In the genomic region with DNA sequence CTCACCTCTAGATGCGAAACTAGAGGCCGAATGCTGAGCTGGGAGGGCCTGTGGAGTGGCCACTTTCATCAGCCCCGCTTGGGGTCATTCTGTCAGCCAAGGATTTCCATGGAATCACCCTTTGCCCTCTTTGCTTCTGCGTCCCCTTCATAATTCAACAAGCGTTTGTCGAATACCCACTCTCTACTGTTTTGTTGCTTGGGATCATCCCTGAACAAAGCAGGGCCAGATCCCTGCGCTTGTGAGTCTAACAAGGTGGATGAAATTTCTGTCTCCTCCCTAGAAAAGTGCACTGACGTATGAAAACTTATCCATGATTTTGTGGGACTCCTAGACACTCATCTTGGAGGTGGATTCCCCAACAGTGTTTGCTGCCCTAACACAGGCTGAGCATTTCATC, we compare ENCODE assay signal across 19 cellular contexts. TPM values are rescaled to one million over a fixed set of nuclear protein-coding genes. Genes with fewer than 3 reads are reported as not detected.
DNase-seq lines count a peak whose midpoint lies in the region; ATAC-seq, FAIRE-seq and TF ChIP-seq lines count a peak whose summit lies in the region.
"Had no signal": no experiment of that assay in that cellular context is flagged by ENCODE, and none has a peak within 500 bp of the region (broad histone marks: within the 10 kb centered on the region; RNA-seq: fewer than 3 reads in every experiment).

No MANE protein-coding gene starts in this region.

- H3K4ac ChIP-seq in IMR-90 (ENCODE audit: low read depth, low read length) = no peak overlapping the region

- H3K9ac ChIP-seq in IMR-90 (ENCODE audit: low read depth, low read length) (no peak overlapping the region), K562 (ENCODE audit: insufficient read depth in 1 of 2, low read depth in 2 of 2, low read length in 2 of 2) (no peak overlapping the region)

- H2BK5ac ChIP-seq in IMR-90 (ENCODE audit: low read depth, low read length, poor library complexity, severe bottlenecking) = no peak overlapping the region

- no peaks in the 10 kb centered on the region for H3K79me2 ChIP-seq in K562 (ENCODE audit: control insufficient read depth, insufficient read depth, low read length)

- no peak overlapping the region for H3K4me3 Mint-ChIP-seq in activated CD4-positive, alpha-beta memory T cell treated with anti-CD3 and anti-CD28 coated beads, Interleukin-2, amount 10 ng/mL, durations not matched to agents 7 days and 5 days
- no peak overlapping the region for H3K4me3 Mint-ChIP-seq in activated CD4-positive, alpha-beta memory T cell treated with anti-CD3 and anti-CD28 coated beads for 36 hours
- H3K4me3 Mint-ChIP-seq: GM23338 had no signal

- no peak overlapping the region for H3K18ac ChIP-seq in IMR-90 (ENCODE audit: low read depth, low read length)

- no peak for DNase-seq in activated CD4-positive, alpha-beta memory T cell treated with anti-CD3 and anti-CD28 coated beads, Interleukin-2, amount 10 ng/mL, durations not matched to agents 7 days and 5 days
- no peak for DNase-seq in activated CD4-positive, alpha-beta memory T cell treated with anti-CD3 and anti-CD28 coated beads for 36 hours
- DNase-seq in IMR-90 = no peak
- no peak for DNase-seq in K562 (ENCODE audit: extremely low read depth in 1 of 4, low spot score in 3 of 4)
- DNase-seq in NCI-H2107 treated with DMSO at 0.1 percent for 48 hours (lab: John Stamatoyannopoulos, UW; ENCODE audit: unreplicated experiment) = no peak
- DNase-seq in MG63 = no peak
- DNase-seq in activated naive CD4-positive, alpha-beta T cell treated with anti-CD3 and anti-CD28 coated beads, Interleukin-2, amount 50 U/mL, for 16 hours = no peak
- DNase-seq: mucosa of descending colon; NCI-H446 treated with DMSO at 0.1 percent for 48 hours; stimulated activated naive CD8-positive, alpha-beta T cell treated with anti-CD3 and anti-CD28 coated beads, Interleukin-15, Interleukin-2, amounts not matched to agents 100 U/mL and 50 U/mL, for 24 hours had no signal

- H4K8ac ChIP-seq in IMR-90 (ENCODE audit: low read depth in 2 of 2, low read length in 2 of 2) = no peak overlapping the region

- H3K27ac ChIP-seq in IMR-90 (ENCODE audit: insufficient read depth, low read length) (no peak overlapping the region), K562 (ENCODE audit: extremely low read depth, low read depth, low read length) (no peak overlapping the region), neutrophil (peak overlapping the region; percentile 84)
- H3K27ac ChIP-seq: SJSA1 had no signal

- H3K4me3 ChIP-seq in IMR-90 (ENCODE audit: insufficient read depth, low read depth, low read length) (no peak overlapping the region), K562 (no peak overlapping the region), neutrophil (ENCODE audit: low read depth in 1 of 2, low read length in 1 of 2) (no peak overlapping the region), MG63 (no peak overlapping the region)
- H3K4me3 ChIP-seq: GM12878, GM23338, mucosa of descending colon, SJSA1 had no signal

- intact Hi-C loops in activated CD4-positive, alpha-beta memory T cell treated with anti-CD3 and anti-CD28 coated beads for 36 hours (cut with micrococcal nuclease) = loop anchor here (5.0 kb wide), 1 partner anchor 56 kb away; no protein-coding TSS in a partner anchor
- intact Hi-C loops in IMR-90 (cut with micrococcal nuclease) (no loop called here), K562 (cut with micrococcal nuclease) (loop anchor here (1.0 kb wide), 1 partner anchor 14 kb away; no protein-coding TSS in a partner anchor)

- no peaks in the 10 kb centered on the region for H3K36me3 ChIP-seq in IMR-90 (ENCODE audit: control insufficient read depth, insufficient read depth, low read length)
- H3K36me3 ChIP-seq in K562 (ENCODE audit: control insufficient read depth, insufficient read depth, low read length) = no peaks in the 10 kb centered on the region
- H3K36me3 ChIP-seq in neutrophil = no peaks in the 10 kb centered on the region
- H3K36me3 ChIP-seq in MG63 = no peaks in the 10 kb centered on the region
- H3K36me3 ChIP-seq: SJSA1 had no signal

- no peak overlapping the region for H4K91ac ChIP-seq in IMR-90 (ENCODE audit: insufficient read depth, low read depth, low read length)

- no peaks in the 10 kb centered on the region for H4K20me1 ChIP-seq in IMR-90 (ENCODE audit: insufficient read depth, low read length)
- H4K20me1 ChIP-seq in K562 (replicated peaks; ENCODE audit: control insufficient read depth, insufficient read depth, low read length) = no peaks in the 10 kb centered on the region; the same call in 1 of the 2 replicates

- no peak for FAIRE-seq in K562 (lab: Jason Lieb, UNC)
- FAIRE-seq: GM12878, urothelium cell line had no signal

- POLR2A ChIA-PET in activated CD4-positive, alpha-beta memory T cell treated with anti-CD3 and anti-CD28 coated beads, Interleukin-2, amount 10 ng/mL, durations not matched to agents 7 days and 5 days (lab: Charles Lee) = interaction anchor here (0.8 to 8.9 kb wide), 5 partner anchors 11 to 78 kb away, joined by 3 to 67 read pairs (median 4); a partner anchor contains a TSS
- POLR2A ChIA-PET in activated CD4-positive, alpha-beta memory T cell treated with anti-CD3 and anti-CD28 coated beads for 36 hours (lab: Charles Lee) = no interaction called here
- POLR2A ChIA-PET in IMR-90 (lab: Charles Lee; ENCODE audit: unreplicated experiment) = no interaction called here
- POLR2A ChIA-PET in K562 (lab: Yijun Ruan, JAX) = interaction anchor here (0.6 kb wide), 1 partner anchor 571 kb away, joined by 3 read pairs; no protein-coding TSS in a partner anchor

- H3K14ac ChIP-seq in IMR-90 (replicated peaks; ENCODE audit: low read depth, low read length) = no peak overlapping the region

- H3K9me1 ChIP-seq in IMR-90 (ENCODE audit: insufficient read depth, low read length) (peaks cover 5% of the 10 kb centered on the region; the same call in 1 of the 2 replicates), K562 (ENCODE audit: control insufficient read depth, insufficient read depth, low read length) (no peaks in the 10 kb centered on the region)

- TF ChIP-seq POLR2A in IMR-90 (IDR thresholded peaks at IDR 0.05; ENCODE audit: low read depth, low read length) (no peak), K562 (conservative IDR thresholded peaks at IDR 0.05) (no peak)

- no TSS peak for BruUV-seq in IMR-90 (replicated peaks; lab: Mats Ljungman, UMichigan)
- no TSS peak for BruUV-seq in K562 (replicated peaks; lab: Mats Ljungman, UMichigan)

- H3K9me3 Mint-ChIP-seq in activated CD4-positive, alpha-beta memory T cell treated with anti-CD3 and anti-CD28 coated beads, Interleukin-2, amount 10 ng/mL, durations not matched to agents 7 days and 5 days = no peaks in the 10 kb centered on the region
- no peaks in the 10 kb centered on the region for H3K9me3 Mint-ChIP-seq in activated CD4-positive, alpha-beta memory T cell treated with anti-CD3 and anti-CD28 coated beads for 36 hours
- H3K9me3 Mint-ChIP-seq: activated T-helper 2 cell treated with anti-CD3 and anti-CD28 coated beads, Interferon-gamma antibody, Interleukin-2, Interleukin-4, amounts not matched to agents 10 μg/mL and 5 μg/mL and 100 μg/mL, durations not matched to agents 14 hours and 24 hours and 36 hours; GM23338 had no signal

- CTCF ChIA-PET in activated CD4-positive, alpha-beta memory T cell treated with anti-CD3 and anti-CD28 coated beads, Interleukin-2, amount 10 ng/mL, durations not matched to agents 7 days and 5 days (lab: Charles Lee) = no interaction called here
- CTCF ChIA-PET in activated CD4-positive, alpha-beta memory T cell treated with anti-CD3 and anti-CD28 coated beads for 36 hours (lab: Charles Lee) = interaction anchor here (1.5 to 2.0 kb wide), 2 partner anchors 8 to 90 kb away, joined by 4 to 5 read pairs; no protein-coding TSS in a partner anchor
- CTCF ChIA-PET in IMR-90 (lab: Yijun Ruan, JAX) (interaction anchor here (0.9 kb wide), 1 partner anchor 10 kb away, joined by 4 read pairs; no protein-coding TSS in a partner anchor), K562 (lab: Yijun Ruan, JAX; ENCODE audit: low intra/inter-chr PET ratio) (no interaction called here)

- peaks cover 50% of the 10 kb centered on the region for H3K4me1 Mint-ChIP-seq in activated CD4-positive, alpha-beta memory T cell treated with anti-CD3 and anti-CD28 coated beads, Interleukin-2, amount 10 ng/mL, durations not matched to agents 7 days and 5 days
- H3K4me1 Mint-ChIP-seq in activated CD4-positive, alpha-beta memory T cell treated with anti-CD3 and anti-CD28 coated beads for 36 hours (ENCODE audit: low read depth) = peaks cover 40% of the 10 kb centered on the region

- H2AK9ac ChIP-seq in IMR-90 (replicated peaks; ENCODE audit: low read depth, low read length, poor library complexity) = peak overlapping the region; percentile 13

- H3K56ac ChIP-seq in IMR-90 (ENCODE audit: extremely low read depth, insufficient read depth, low read length) = no peak overlapping the region

- dilution Hi-C loops in IMR-90 (cut with HindIII; ENCODE audit: low sequenced_read_pairs, unreplicated experiment) = no loop called here

- H2BK15ac ChIP-seq in IMR-90 (ENCODE audit: low read depth, low read length) = no peak overlapping the region

- H2BK120ac ChIP-seq in IMR-90 (ENCODE audit: low read depth, low read length) = no peak overlapping the region

- H2AFZ ChIP-seq in IMR-90 (replicated peaks; ENCODE audit: low read length, poor library complexity) (no peak overlapping the region), K562 (ENCODE audit: low read depth, low read length) (no peak overlapping the region)
- H2AFZ ChIP-seq: GM23338 had no signal

- H3K23ac ChIP-seq in IMR-90 (ENCODE audit: low read depth, low read length) = no peak overlapping the region

- H2AK5ac ChIP-seq in IMR-90 (ENCODE audit: low read depth, low read length) = no peak overlapping the region

- no peak overlapping the region for H4K5ac ChIP-seq in IMR-90 (ENCODE audit: low read depth, low read length)

- no peak overlapping the region for H3K4me2 ChIP-seq in IMR-90 (ENCODE audit: low read depth, low read length)
- no peak overlapping the region for H3K4me2 ChIP-seq in K562 (ENCODE audit: insufficient read depth, low read length)
- H3K4me2 ChIP-seq: GM23338 had no signal

- in situ Hi-C loops in IMR-90 (cut with MboI; ENCODE audit: low sequenced_read_pairs) (loop anchor here (10.0 kb wide), 1 partner anchor 183 kb away; no protein-coding TSS in a partner anchor), K562 (cut with MboI) (loop anchor here (10.0 kb wide), 1 partner anchor 277 kb away; a partner anchor contains a TSS)

- H3K27ac Mint-ChIP-seq in activated CD4-positive, alpha-beta memory T cell treated with anti-CD3 and anti-CD28 coated beads, Interleukin-2, amount 10 ng/mL, durations not matched to agents 7 days and 5 days = peak overlapping the region; percentile 92
- H3K27ac Mint-ChIP-seq in activated CD4-positive, alpha-beta memory T cell treated with anti-CD3 and anti-CD28 coated beads for 36 hours = no peak overlapping the region
- H3K27ac Mint-ChIP-seq: activated T-helper 2 cell treated with anti-CD3 and anti-CD28 coated beads, Interferon-gamma antibody, Interleukin-2, Interleukin-4, amounts not matched to agents 10 μg/mL and 5 μg/mL and 100 μg/mL, durations not matched to agents 14 hours and 24 hours and 36 hours; GM23338 had no signal

- H3K4me1 ChIP-seq in IMR-90 (ENCODE audit: control insufficient read depth, insufficient read depth, low read length) (no peaks in the 10 kb centered on the region; the same call in 1 of the 2 replicates), K562 (replicated peaks in 1 of 2; ENCODE audit: control insufficient read depth in 2 of 2, insufficient read depth in 2 of 2, low read length in 2 of 2) (peaks cover 2 to 7% of the 10 kb centered on the region in 2 experiments; a peak in 2 of 5 replicates), neutrophil (ENCODE audit: control insufficient read depth in 1 of 2, insufficient read depth in 1 of 2, low read depth in 1 of 2, low read length in 1 of 2) (peaks cover 63 to 71% of the 10 kb centered on the region in 2 experiments)

- no peak for TF ChIP-seq EP300 in K562 (IDR thresholded peaks at IDR 0.05; ENCODE audit: low read length)

- no peaks in the 10 kb centered on the region for H3K79me1 ChIP-seq in IMR-90 (ENCODE audit: low read depth in 1 of 2, low read length in 2 of 2)

- ATAC-seq in IMR-90 (ENCODE audit: low read depth) = no peak
- no peak for ATAC-seq in K562
- ATAC-seq: mucosa of descending colon had no signal

- no peaks in the 10 kb centered on the region for H3K36me3 Mint-ChIP-seq in activated CD4-positive, alpha-beta memory T cell treated with anti-CD3 and anti-CD28 coated beads, Interleukin-2, amount 10 ng/mL, durations not matched to agents 7 days and 5 days (ENCODE audit: low read depth)
- no peaks in the 10 kb centered on the region for H3K36me3 Mint-ChIP-seq in activated CD4-positive, alpha-beta memory T cell treated with anti-CD3 and anti-CD28 coated beads for 36 hours

- 100% methylated on average over 1 of the region's 8 CpGs; no CpG with 5 or more reads in 1 of the 2 experiments for WGBS in IMR-90 (ENCODE audit: extremely low coverage in 2 of 2, insufficient read length in 1 of 2), 2 experiments
- 37% methylated on average over 8 of the region's 8 CpGs for WGBS in K562 (ENCODE audit: insufficient coverage, low coverage, missing lambda C conversion rate)

- no peak for TF ChIP-seq RAD21 in IMR-90 (IDR thresholded peaks at IDR 0.05; ENCODE audit: low read length)
- no peak for TF ChIP-seq RAD21 in K562 (CRISPR knock-in tag; conservative IDR thresholded peaks at IDR 0.05 in 1 of 2, IDR thresholded peaks at IDR 0.05 in 1 of 2)

- no peaks in the 10 kb centered on the region for H3K27me3 ChIP-seq in IMR-90 (ENCODE audit: control insufficient read depth, insufficient read depth, low read length)
- H3K27me3 ChIP-seq in K562 (ENCODE audit: control insufficient read depth in 2 of 2, insufficient read depth in 2 of 2, low read length in 2 of 2) = peaks cover 0 to 13% of the 10 kb centered on the region in 2 experiments; a peak in 3 of 5 replicates
- no peaks in the 10 kb centered on the region for H3K27me3 ChIP-seq in neutrophil
- H3K27me3 ChIP-seq in MG63 = no peaks in the 10 kb centered on the region
- H3K27me3 ChIP-seq: SJSA1 had no signal

- H3K9me3 ChIP-seq in IMR-90 (ENCODE audit: control insufficient read depth, insufficient read depth, low read length) (no peaks in the 10 kb centered on the region), K562 (replicated peaks; ENCODE audit: control insufficient read depth, insufficient read depth, low read depth, low read length) (no peaks in the 10 kb centered on the region), neutrophil (no peaks in the 10 kb centered on the region), MG63 (no peaks in the 10 kb centered on the region)
- H3K9me3 ChIP-seq: mucosa of descending colon, SJSA1 had no signal

- H2BK20ac ChIP-seq in IMR-90 (ENCODE audit: low read depth, low read length) = no peak overlapping the region

- no peak for TF ChIP-seq CTCF in IMR-90 (conservative IDR thresholded peaks at IDR 0.05; ENCODE audit: low read depth, low read length)
- no peak for TF ChIP-seq CTCF in K562 (IDR thresholded peaks at IDR 0.05 in 2 of 3, conservative IDR thresholded peaks at IDR 0.05 in 1 of 3; ENCODE audit: insufficient read depth in 2 of 3, low read depth in 1 of 3, low read length in 3 of 3)
- TF ChIP-seq CTCF in neutrophil (IDR thresholded peaks at IDR 0.05) = no peak

- H3K27me3 Mint-ChIP-seq in activated CD4-positive, alpha-beta memory T cell treated with anti-CD3 and anti-CD28 coated beads, Interleukin-2, amount 10 ng/mL, durations not matched to agents 7 days and 5 days = no peaks in the 10 kb centered on the region
- H3K27me3 Mint-ChIP-seq in activated CD4-positive, alpha-beta memory T cell treated with anti-CD3 and anti-CD28 coated beads for 36 hours = no peaks in the 10 kb centered on the region
- H3K27me3 Mint-ChIP-seq: progenitor cell of endocrine pancreas had no signal

RNA-seq across cellular contexts. Expression of a gene that starts 3.3 kb away (rescaled TPM):
- not detected for total RNA-seq in activated CD4-positive, alpha-beta memory T cell treated with anti-CD3 and anti-CD28 coated beads, Interleukin-2, amount 10 ng/mL, durations not matched to agents 7 days and 5 days
- total RNA-seq in activated CD4-positive, alpha-beta memory T cell treated with anti-CD3 and anti-CD28 coated beads for 36 hours = not detected
- not detected in 2 replicates for total RNA-seq in IMR-90 (2012; rRNA removed)
- not detected in 2 replicates for polyA plus RNA-seq in IMR-90 (2012; rRNA removed)
- polyA plus RNA-seq in IMR-90 (2012; cell fraction: cytosol; rRNA removed) = not detected in 2 replicates
- polyA plus RNA-seq in IMR-90 (2012; cell fraction: nucleus; rRNA removed; ENCODE audit: low replicate concordance) = not detected in 2 replicates
- not detected in 2 replicates for total RNA-seq in K562 (2011; cell fraction: chromatin; rRNA removed; ENCODE audit: low replicate concordance)
- not detected in 2 replicates for total RNA-seq in K562 (2011; cell fraction: nucleolus; rRNA removed)
- not detected in 2 replicates for total RNA-seq in K562 (2011; cell fraction: nucleoplasm; rRNA removed)
- not detected in 2 replicates for total RNA-seq in K562 (2014; rRNA removed)
- total RNA-seq in K562 (2014; rRNA removed; fragmentation: Illumina TruSeq; extraction: Trizol) = not detected in 2 replicates
- not detected in 2 replicates for total RNA-seq in K562 (2015; rRNA removed; fragmentation: Illumina TruSeq; extraction: Trizol)
- not detected in 2 replicates for total RNA-seq in K562 (2021)
- polyA plus RNA-seq in K562 (2011; rRNA removed) = not detected in 2 replicates
- polyA plus RNA-seq in K562 (2011; cell fraction: cytosol; rRNA removed) = not detected in 2 replicates
- 0.04 TPM in 1 of 2 replicates, not detected in the other for polyA plus RNA-seq in K562 (2011; cell fraction: nucleus; rRNA removed)
- 0.01 TPM in 1 of 2 replicates, not detected in the other for polyA plus RNA-seq in K562 (2012)
- polyA plus RNA-seq in K562 (2014; fragmentation: Illumina TruSeq; extraction: Trizol) = not detected in 2 replicates
- polyA plus RNA-seq in K562 (2014; fragmentation: Nextera tagmentation; extraction: Ambion mirVana) = not detected
- polyA plus RNA-seq in K562 (2014; rRNA removed) = not detected in 2 replicates
- not detected in 2 replicates for polyA minus RNA-seq in K562 (2011; rRNA and poly(A)+ RNA removed)
- 0.95 and 1.3 TPM in 2 replicates for polyA minus RNA-seq in K562 (2011; cell fraction: cytosol; rRNA and poly(A)+ RNA removed)
- polyA minus RNA-seq in K562 (2011; cell fraction: nucleus; rRNA and poly(A)+ RNA removed) = 0.13 TPM in 1 of 2 replicates, not detected in the other
- not detected in 2 replicates for total RNA-seq in MG63 (2014; rRNA removed; shearing (Covaris generic); ENCODE audit: low replicate concordance)
- total RNA-seq: A673; activated T-helper 2 cell treated with anti-CD3 and anti-CD28 coated beads, Interferon-gamma antibody, Interleukin-2, Interleukin-4, amounts not matched to agents 10 μg/mL and 5 μg/mL and 100 μg/mL, durations not matched to agents 14 hours and 24 hours and 36 hours; chondrocyte; GM23338; mucosa of descending colon; progenitor cell of endocrine pancreas; SJSA1 had no signal
- polyA plus RNA-seq: GM23338 had no signal

Comparison
In these comparisons a context has a peak if more than half of its experiments do, and no peak if none do; other contexts are left out.
1. CTCF ChIA-PET loops: an anchor here in activated CD4-positive, alpha-beta memory T cell treated with anti-CD3 and anti-CD28 coated beads for 36 hours (1.5 to 2.0 kb wide) and IMR-90 (0.9 kb wide); none called in activated CD4-positive, alpha-beta memory T cell treated with anti-CD3 and anti-CD28 coated beads, Interleukin-2, amount 10 ng/mL, durations not matched to agents 7 days and 5 days and K562.
2. POLR2A ChIA-PET loops: an anchor here in activated CD4-positive, alpha-beta memory T cell treated with anti-CD3 and anti-CD28 coated beads, Interleukin-2, amount 10 ng/mL, durations not matched to agents 7 days and 5 days (0.8 to 8.9 kb wide) and K562 (0.6 kb wide); none called in activated CD4-positive, alpha-beta memory T cell treated with anti-CD3 and anti-CD28 coated beads for 36 hours and IMR-90.